In the genomic region with DNA sequence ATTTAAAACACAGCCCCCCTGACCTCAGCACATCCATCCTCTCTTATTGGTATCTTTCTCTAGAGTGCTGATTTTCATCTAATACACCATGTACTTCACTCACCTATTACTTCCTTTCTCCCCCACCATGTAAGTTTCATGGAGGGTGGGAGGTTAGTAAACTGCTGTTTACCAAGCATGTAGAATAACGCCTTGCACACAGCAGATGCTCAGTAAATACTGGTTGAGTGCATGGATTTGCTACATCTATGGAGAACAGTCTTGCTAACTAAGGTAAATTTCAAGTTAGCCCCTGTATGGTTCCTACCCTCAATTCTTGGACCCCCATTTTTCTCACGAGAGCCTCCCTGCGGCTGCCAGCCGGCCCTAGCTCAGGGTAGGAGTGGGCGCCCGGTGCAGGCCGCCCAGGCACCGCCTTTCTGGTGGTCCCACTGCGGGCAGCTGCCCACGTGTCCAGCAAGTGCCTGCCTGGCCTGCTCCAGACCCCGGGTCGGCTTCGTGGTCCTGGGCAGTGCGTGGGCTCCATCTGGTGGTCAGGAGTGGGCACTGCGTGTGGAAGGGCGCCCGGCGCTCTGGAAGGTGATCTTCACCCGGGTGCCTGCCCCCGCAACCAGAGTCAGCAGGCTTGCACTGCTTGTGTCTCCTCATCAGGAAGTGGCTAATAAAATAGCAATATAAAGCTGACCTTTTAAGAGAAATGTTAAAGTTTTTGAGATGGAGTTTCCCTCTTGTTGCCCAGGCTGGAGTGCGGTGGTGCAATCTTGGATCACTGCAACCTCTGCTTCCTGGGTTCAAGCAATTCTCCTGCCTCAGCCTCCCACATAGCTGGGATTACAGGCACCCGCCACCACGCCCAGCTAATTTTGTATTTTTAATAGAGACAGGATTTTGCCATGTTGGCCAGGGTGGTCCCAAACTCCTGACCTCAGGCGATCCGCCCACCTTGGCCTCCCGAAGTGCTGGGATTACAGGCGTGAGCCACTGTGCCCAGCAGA, we compare ENCODE assay signal across 2 cellular contexts.
TF ChIP-seq lines count a peak whose summit lies in the region.

No MANE protein-coding gene starts in this region.

TF ChIP-seq in HEK293, 187 proteins besides CTCF, POLR2A, EP300 and RAD21 (continued from another document and continues in another):
- no peak for TF ChIP-seq ZNF610 (tag by site-specific recombination; IDR thresholded peaks at IDR 0.05; ENCODE audit: borderline replicate concordance)
- no peak for TF ChIP-seq ZNF133 (tag by site-specific recombination; IDR thresholded peaks at IDR 0.05)
- TF ChIP-seq, protein P1, sequence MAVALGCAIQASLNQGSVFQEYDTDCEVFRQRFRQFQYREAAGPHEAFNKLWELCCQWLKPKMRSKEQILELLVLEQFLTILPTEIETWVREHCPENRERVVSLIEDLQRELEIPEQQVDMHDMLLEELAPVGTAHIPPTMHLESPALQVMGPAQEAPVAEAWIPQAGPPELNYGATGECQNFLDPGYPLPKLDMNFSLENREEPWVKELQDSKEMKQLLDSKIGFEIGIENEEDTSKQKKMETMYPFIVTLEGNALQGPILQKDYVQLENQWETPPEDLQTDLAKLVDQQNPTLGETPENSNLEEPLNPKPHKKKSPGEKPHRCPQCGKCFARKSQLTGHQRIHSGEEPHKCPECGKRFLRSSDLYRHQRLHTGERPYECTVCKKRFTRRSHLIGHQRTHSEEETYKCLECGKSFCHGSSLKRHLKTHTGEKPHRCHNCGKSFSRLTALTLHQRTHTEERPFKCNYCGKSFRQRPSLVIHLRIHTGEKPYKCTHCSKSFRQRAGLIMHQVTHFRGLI (tag by site-specific recombination; IDR thresholded peaks at IDR 0.05) = no peak
- TF ChIP-seq GLI4 (tag by site-specific recombination; IDR thresholded peaks at IDR 0.05) = no peak
- no peak for TF ChIP-seq ZNF791 (tag by site-specific recombination; IDR thresholded peaks at IDR 0.05)
- TF ChIP-seq WT1 (tag by site-specific recombination; IDR thresholded peaks at IDR 0.05) = no peak
- TF ChIP-seq ZNF600 (tag by site-specific recombination; IDR thresholded peaks at IDR 0.05) = peak; percentile 82
- TF ChIP-seq ZFP41 (tag by site-specific recombination; IDR thresholded peaks at IDR 0.05; ENCODE audit: borderline replicate concordance) = no peak
- TF ChIP-seq, protein P2, sequence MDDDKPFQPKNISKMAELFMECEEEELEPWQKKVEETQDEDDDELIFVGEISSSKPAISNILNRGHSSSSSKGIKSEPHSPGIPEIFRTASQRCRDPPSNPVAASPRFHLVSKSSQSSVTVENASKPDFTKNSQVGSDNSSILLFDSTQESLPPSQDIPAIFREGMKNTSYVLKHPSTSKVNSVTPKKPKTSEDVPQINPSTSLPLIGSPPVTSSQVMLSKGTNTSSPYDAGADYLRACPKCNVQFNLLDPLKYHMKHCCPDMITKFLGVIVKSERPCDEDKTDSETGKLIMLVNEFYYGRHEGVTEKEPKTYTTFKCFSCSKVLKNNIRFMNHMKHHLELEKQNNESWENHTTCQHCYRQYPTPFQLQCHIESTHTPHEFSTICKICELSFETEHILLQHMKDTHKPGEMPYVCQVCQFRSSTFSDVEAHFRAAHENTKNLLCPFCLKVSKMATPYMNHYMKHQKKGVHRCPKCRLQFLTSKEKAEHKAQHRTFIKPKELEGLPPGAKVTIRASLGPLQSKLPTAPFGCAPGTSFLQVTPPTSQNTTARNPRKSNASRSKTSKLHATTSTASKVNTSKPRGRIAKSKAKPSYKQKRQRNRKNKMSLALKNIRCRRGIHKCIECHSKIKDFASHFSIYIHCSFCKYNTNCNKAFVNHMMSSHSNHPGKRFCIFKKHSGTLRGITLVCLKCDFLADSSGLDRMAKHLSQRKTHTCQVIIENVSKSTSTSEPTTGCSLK (tag by site-specific recombination; IDR thresholded peaks at IDR 0.05) = no peak
- 0 out of 2 replicates have a peak, but pooled peaks have one; percentile 58 for TF ChIP-seq ZNF664 (tag by site-specific recombination; IDR thresholded peaks at IDR 0.05)
- no peak for TF ChIP-seq ZNF416 (tag by site-specific recombination; IDR thresholded peaks at IDR 0.05)
- no peak for TF ChIP-seq ZNF510 (tag by site-specific recombination; IDR thresholded peaks at IDR 0.05; ENCODE audit: insufficient replicate concordance)
- TF ChIP-seq, protein P3, sequence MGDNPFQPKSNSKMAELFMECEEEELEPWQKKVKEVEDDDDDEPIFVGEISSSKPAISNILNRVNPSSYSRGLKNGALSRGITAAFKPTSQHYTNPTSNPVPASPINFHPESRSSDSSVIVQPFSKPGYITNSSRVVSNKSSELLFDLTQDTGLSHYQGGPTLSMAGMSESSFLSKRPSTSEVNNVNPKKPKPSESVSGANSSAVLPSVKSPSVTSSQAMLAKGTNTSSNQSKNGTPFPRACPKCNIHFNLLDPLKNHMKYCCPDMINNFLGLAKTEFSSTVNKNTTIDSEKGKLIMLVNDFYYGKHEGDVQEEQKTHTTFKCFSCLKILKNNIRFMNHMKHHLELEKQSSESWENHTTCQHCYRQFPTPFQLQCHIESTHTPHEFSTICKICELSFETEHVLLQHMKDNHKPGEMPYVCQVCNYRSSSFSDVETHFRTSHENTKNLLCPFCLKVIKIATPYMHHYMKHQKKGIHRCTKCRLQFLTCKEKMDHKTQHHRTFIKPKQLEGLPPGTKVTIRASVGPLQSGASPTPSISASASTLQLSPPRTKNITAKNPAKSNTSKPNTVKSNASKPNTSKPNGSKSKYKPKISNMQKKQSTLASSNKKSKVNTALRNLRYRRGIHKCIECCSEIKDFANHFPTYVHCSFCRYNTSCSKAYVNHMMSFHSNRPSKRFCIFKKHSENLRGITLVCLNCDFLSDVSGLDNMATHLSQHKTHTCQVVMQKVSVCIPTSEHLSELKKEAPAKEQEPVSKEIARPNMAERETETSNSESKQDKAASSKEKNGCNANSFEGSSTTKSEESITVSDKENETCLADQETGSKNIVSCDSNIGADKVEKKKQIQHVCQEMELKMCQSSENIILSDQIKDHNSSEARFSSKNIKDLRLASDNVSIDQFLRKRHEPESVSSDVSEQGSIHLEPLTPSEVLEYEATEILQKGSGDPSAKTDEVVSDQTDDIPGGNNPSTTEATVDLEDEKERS (tag by site-specific recombination; IDR thresholded peaks at IDR 0.05) = no peak
- TF ChIP-seq, protein P4, sequence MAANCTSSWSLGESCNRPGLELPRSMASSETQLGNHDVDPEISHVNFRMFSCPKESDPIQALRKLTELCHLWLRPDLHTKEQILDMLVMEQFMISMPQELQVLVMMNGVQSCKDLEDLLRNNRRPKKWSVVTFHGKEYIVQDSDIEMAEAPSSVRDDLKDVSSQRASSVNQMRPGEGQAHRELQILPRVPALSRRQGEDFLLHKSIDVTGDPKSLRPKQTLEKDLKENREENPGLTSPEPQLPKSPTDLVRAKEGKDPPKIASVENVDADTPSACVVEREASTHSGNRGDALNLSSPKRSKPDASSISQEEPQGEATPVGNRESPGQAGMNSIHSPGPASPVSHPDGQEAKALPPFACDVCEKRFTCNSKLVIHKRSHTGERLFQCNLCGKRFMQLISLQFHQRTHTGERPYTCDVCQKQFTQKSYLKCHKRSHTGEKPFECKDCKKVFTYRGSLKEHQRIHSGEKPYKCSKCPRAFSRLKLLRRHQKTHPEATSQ (tag by site-specific recombination; IDR thresholded peaks at IDR 0.05) = no peak
- TF ChIP-seq ZNF324 (tag by site-specific recombination; IDR thresholded peaks at IDR 0.05) = no peak
- TF ChIP-seq ZNF239 (tag by site-specific recombination; IDR thresholded peaks at IDR 0.05) = no peak
- no peak for TF ChIP-seq ZNF571 (tag by site-specific recombination; IDR thresholded peaks at IDR 0.05)
- TF ChIP-seq ZNF658 (tag by site-specific recombination; IDR thresholded peaks at IDR 0.05) = no peak
- no peak for TF ChIP-seq ZBTB48 (tag by site-specific recombination; IDR thresholded peaks at IDR 0.05)

TF ChIP-seq in K562, 482 proteins besides CTCF, POLR2A, EP300 and RAD21 (continued from another document and continues in another):
- TF ChIP-seq ZNF197 (CRISPR knock-in tag; IDR thresholded peaks at IDR 0.05; ENCODE audit: low read depth) (no peak), ESRRA (IDR thresholded peaks at IDR 0.05; ENCODE audit: borderline replicate concordance, low read depth) (peak; percentile 53; the same call in 1 of the 2 replicates), KLF16 (IDR thresholded peaks at IDR 0.05) (peak; percentile 84), ATF1 (CRISPR knock-in tag; IDR thresholded peaks at IDR 0.05) (no peak), ATF1 (tag; IDR thresholded peaks at IDR 0.05) (0 out of 2 replicates have a peak, but pooled peaks have one; percentile 20), CREB1 (IDR thresholded peaks at IDR 0.05) (0 out of 2 replicates have a peak, but pooled peaks have one; percentile 26), CREB1 (CRISPR knock-in tag; IDR thresholded peaks at IDR 0.05) (peak; percentile 65; the same call in 1 of the 2 replicates), MYC (IDR thresholded peaks at IDR 0.05; ENCODE audit: low read depth, low read length) (peak; percentile 86), MYC (CRISPR knock-in tag; IDR thresholded peaks at IDR 0.05; ENCODE audit: borderline replicate concordance, low read depth) (no peak; the same call in 1 of the 2 replicates), YY1 (IDR thresholded peaks at IDR 0.05; ENCODE audit: borderline replicate concordance in 1 of 3, control insufficient read depth in 1 of 3, extremely low read depth in 1 of 3, insufficient read depth in 3 of 3, insufficient read length in 1 of 3, insufficient replicate concordance in 2 of 3, low read depth in 1 of 3, low read length in 2 of 3) (peak in 2 of 3 experiments; percentile 4 to 53), CBX3 (IDR thresholded peaks at IDR 0.05; ENCODE audit: borderline replicate concordance in 1 of 2, low read length in 2 of 2) (peak in 1 of 2 experiments; percentile 66; a peak in 1 of 3 replicates), ETV6 (IDR thresholded peaks at IDR 0.05; ENCODE audit: borderline replicate concordance in 1 of 2, low read depth in 2 of 2, low read length in 1 of 2) (no peak), ETV6 (CRISPR knock-in tag; IDR thresholded peaks at IDR 0.05; ENCODE audit: borderline replicate concordance) (no peak), U2AF2 (optimal IDR thresholded peaks at IDR 0.05; ENCODE audit: low read depth, low read length) (no peak), SLC30A9 (CRISPR knock-in tag; IDR thresholded peaks at IDR 0.05) (no peak), BACH1 (tag; IDR thresholded peaks at IDR 0.05) (no peak), ZNF561 (CRISPR knock-in tag; conservative IDR thresholded peaks at IDR 0.05) (no peak), XRCC3 (IDR thresholded peaks at IDR 0.05) (no peak), SMAD4 (CRISPR knock-in tag; conservative IDR thresholded peaks at IDR 0.05) (0 out of 2 replicates have a peak, but pooled peaks have one; percentile 21), CREM (IDR thresholded peaks at IDR 0.05; ENCODE audit: low read depth) (peak; percentile 81)
- TF ChIP-seq, protein P5, sequence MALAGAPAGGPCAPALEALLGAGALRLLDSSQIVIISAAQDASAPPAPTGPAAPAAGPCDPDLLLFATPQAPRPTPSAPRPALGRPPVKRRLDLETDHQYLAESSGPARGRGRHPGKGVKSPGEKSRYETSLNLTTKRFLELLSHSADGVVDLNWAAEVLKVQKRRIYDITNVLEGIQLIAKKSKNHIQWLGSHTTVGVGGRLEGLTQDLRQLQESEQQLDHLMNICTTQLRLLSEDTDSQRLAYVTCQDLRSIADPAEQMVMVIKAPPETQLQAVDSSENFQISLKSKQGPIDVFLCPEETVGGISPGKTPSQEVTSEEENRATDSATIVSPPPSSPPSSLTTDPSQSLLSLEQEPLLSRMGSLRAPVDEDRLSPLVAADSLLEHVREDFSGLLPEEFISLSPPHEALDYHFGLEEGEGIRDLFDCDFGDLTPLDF (CRISPR knock-in tag; IDR thresholded peaks at IDR 0.05) = peak; percentile 91
- TF ChIP-seq, protein P6, sequence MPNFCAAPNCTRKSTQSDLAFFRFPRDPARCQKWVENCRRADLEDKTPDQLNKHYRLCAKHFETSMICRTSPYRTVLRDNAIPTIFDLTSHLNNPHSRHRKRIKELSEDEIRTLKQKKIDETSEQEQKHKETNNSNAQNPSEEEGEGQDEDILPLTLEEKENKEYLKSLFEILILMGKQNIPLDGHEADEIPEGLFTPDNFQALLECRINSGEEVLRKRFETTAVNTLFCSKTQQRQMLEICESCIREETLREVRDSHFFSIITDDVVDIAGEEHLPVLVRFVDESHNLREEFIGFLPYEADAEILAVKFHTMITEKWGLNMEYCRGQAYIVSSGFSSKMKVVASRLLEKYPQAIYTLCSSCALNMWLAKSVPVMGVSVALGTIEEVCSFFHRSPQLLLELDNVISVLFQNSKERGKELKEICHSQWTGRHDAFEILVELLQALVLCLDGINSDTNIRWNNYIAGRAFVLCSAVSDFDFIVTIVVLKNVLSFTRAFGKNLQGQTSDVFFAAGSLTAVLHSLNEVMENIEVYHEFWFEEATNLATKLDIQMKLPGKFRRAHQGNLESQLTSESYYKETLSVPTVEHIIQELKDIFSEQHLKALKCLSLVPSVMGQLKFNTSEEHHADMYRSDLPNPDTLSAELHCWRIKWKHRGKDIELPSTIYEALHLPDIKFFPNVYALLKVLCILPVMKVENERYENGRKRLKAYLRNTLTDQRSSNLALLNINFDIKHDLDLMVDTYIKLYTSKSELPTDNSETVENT (CRISPR knock-in tag; IDR thresholded peaks at IDR 0.05) = peak; percentile 62; the same call in 1 of the 2 replicates
- TF ChIP-seq, protein P7, sequence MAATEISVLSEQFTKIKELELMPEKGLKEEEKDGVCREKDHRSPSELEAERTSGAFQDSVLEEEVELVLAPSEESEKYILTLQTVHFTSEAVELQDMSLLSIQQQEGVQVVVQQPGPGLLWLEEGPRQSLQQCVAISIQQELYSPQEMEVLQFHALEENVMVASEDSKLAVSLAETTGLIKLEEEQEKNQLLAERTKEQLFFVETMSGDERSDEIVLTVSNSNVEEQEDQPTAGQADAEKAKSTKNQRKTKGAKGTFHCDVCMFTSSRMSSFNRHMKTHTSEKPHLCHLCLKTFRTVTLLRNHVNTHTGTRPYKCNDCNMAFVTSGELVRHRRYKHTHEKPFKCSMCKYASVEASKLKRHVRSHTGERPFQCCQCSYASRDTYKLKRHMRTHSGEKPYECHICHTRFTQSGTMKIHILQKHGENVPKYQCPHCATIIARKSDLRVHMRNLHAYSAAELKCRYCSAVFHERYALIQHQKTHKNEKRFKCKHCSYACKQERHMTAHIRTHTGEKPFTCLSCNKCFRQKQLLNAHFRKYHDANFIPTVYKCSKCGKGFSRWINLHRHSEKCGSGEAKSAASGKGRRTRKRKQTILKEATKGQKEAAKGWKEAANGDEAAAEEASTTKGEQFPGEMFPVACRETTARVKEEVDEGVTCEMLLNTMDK (IDR thresholded peaks at IDR 0.05; ENCODE audit: borderline replicate concordance, insufficient read depth, low read depth, low read length, poor library complexity, severe bottlenecking) = peak; percentile 52
- TF ChIP-seq, protein P8, sequence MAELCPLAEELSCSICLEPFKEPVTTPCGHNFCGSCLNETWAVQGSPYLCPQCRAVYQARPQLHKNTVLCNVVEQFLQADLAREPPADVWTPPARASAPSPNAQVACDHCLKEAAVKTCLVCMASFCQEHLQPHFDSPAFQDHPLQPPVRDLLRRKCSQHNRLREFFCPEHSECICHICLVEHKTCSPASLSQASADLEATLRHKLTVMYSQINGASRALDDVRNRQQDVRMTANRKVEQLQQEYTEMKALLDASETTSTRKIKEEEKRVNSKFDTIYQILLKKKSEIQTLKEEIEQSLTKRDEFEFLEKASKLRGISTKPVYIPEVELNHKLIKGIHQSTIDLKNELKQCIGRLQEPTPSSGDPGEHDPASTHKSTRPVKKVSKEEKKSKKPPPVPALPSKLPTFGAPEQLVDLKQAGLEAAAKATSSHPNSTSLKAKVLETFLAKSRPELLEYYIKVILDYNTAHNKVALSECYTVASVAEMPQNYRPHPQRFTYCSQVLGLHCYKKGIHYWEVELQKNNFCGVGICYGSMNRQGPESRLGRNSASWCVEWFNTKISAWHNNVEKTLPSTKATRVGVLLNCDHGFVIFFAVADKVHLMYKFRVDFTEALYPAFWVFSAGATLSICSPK (IDR thresholded peaks at IDR 0.05; ENCODE audit: borderline replicate concordance) = no peak
